Comparison of ENCODE assay signal across 16 cellular contexts in the genomic region with DNA sequence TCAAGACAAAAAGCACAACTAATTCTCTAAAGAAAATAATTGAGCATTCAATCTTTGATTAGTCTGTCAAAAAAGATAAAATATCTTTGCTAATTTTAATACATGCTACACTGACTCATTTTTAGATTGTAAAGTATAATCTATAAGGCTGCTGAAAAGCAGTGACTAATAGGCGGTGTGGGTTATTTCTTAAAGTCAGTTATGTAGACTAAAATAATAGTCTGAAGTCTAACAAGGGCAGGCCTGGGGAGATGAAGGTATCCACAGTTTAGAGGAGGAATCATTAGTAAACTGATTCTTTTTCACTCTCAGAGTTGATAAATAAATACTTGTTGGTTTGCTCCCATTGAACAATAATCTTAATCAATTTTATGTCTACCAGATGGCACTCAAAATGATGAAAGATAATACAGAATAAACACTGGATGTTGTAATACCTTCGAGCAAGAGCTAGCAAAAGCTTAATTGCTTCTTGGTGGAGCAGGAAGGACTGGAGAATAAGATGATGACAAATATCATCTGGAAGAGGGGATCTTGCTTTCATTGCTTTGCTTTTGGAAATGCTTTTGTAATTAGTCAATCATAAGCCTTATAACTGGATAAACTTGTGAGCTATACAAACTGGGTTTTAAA.
DNase-seq lines count a peak whose midpoint lies in the region; ATAC-seq and TF ChIP-seq lines count a peak whose summit lies in the region.
"Had no signal": no experiment of that assay in that cellular context is flagged by ENCODE, and none has a peak within 500 bp of the region (broad histone marks: within the 10 kb centered on the region; RNA-seq: fewer than 3 reads in every experiment).

No MANE protein-coding gene starts in this region.

- DNase-seq in A673 (ENCODE audit: low spot score) (peak; percentile 2), ELR (ENCODE audit: low read depth) (peak; percentile 58), NCI-H2029 (lab: John Stamatoyannopoulos, UW) (peak; percentile 93), immature natural killer cell (no peak), esophagus squamous epithelium (lab: John Stamatoyannopoulos, UW) (no peak)
- DNase-seq: aorta, heart left ventricle, natural killer cell, NCI-H187, sigmoid colon, stomach had no signal

- ATAC-seq in HG03175 (IDR thresholded peaks at IDR 0.05; ENCODE audit: unreplicated experiment) (no peak), GM18873 (IDR thresholded peaks at IDR 0.05; ENCODE audit: low FRiP score, unreplicated experiment) (no peak)
- ATAC-seq: heart left ventricle, natural killer cell, Panc1 had no signal

- no peaks in the 10 kb centered on the region for H3K9me3 Mint-ChIP-seq in immature natural killer cell
- H3K9me3 Mint-ChIP-seq: natural killer cell had no signal

- no peaks in the 10 kb centered on the region for H3K27me3 ChIP-seq in A673 (replicated peaks; ENCODE audit: insufficient read depth, low read depth, low read length, poor library complexity)
- H3K27me3 ChIP-seq in endocrine pancreas (ENCODE audit: control insufficient read depth, insufficient read depth, low read length), result no peaks in the 10 kb centered on the region
- H3K27me3 ChIP-seq in esophagus squamous epithelium, result no peaks in the 10 kb centered on the region
- H3K27me3 ChIP-seq: heart left ventricle, sigmoid colon, stomach had no signal

- no peaks in the 10 kb centered on the region for H3K36me3 ChIP-seq in A673 (ENCODE audit: insufficient read depth, low read length, poor library complexity, severe bottlenecking)
- H3K36me3 ChIP-seq in endocrine pancreas (ENCODE audit: control insufficient read depth, insufficient read depth, low read length), result no peaks in the 10 kb centered on the region
- peaks cover 0 to 6% (median 0%) of the 10 kb centered on the region in 3 donors for H3K36me3 ChIP-seq in esophagus squamous epithelium
- H3K36me3 ChIP-seq: sigmoid colon, stomach had no signal

- POLR2A ChIA-PET in A673 (lab: Charles Lee; ENCODE audit: low non-redundant PET), result no interaction called here

- H3K4me3 ChIP-seq in A673 (ENCODE audit: low read depth, low read length, poor library complexity, severe bottlenecking) (no peak overlapping the region), endocrine pancreas (ENCODE audit: control insufficient read depth, insufficient read depth, low read length) (peak overlapping the region; percentile 20), esophagus squamous epithelium (no peak overlapping the region)
- H3K4me3 ChIP-seq: heart left ventricle, sigmoid colon, stomach had no signal

- 35 to 56% methylated on average over 2 of the region's 2 CpGs for WGBS in esophagus squamous epithelium, 2 donors

- TF ChIP-seq CTCF in A673 (conservative IDR thresholded peaks at IDR 0.05; ENCODE audit: low read depth, low read length) (no peak), esophagus squamous epithelium (IDR thresholded peaks at IDR 0.05) (no peak)

- intact Hi-C loops in A673 (cut with micrococcal nuclease; ENCODE audit: unreplicated experiment), result no loop called here
- intact Hi-C loops in esophagus squamous epithelium (cut with DNase I), result no loop called here

- CTCF ChIA-PET in A673 (lab: Charles Lee), result no interaction called here

- H3K4me3 Mint-ChIP-seq in immature natural killer cell, result no peak overlapping the region
- H3K4me3 Mint-ChIP-seq: natural killer cell had no signal

- H3K36me3 Mint-ChIP-seq in immature natural killer cell, result no peaks in the 10 kb centered on the region
- H3K36me3 Mint-ChIP-seq: natural killer cell had no signal

- H3K9me3 ChIP-seq in A673 (ENCODE audit: low read depth, low read length, poor library complexity, severe bottlenecking), result no peaks in the 10 kb centered on the region
- no peaks in the 10 kb centered on the region for H3K9me3 ChIP-seq in endocrine pancreas (ENCODE audit: control insufficient read depth, low read length)
- H3K9me3 ChIP-seq in esophagus squamous epithelium, result no peaks in the 10 kb centered on the region
- H3K9me3 ChIP-seq: heart left ventricle, sigmoid colon, stomach had no signal

- no TSS peak for BruUV-seq in A673 (replicated peaks; lab: Mats Ljungman, UMichigan)

- H3K9ac ChIP-seq in endocrine pancreas (ENCODE audit: control insufficient read depth, insufficient read depth, low read length), result no peak overlapping the region

- H3K4me1 Mint-ChIP-seq in immature natural killer cell, result no peaks in the 10 kb centered on the region
- H3K4me1 Mint-ChIP-seq: natural killer cell had no signal

- H3K27me3 Mint-ChIP-seq in immature natural killer cell (ENCODE audit: low read depth in 3 of 3), result peaks cover 0 to 2% (median 1%) of the 10 kb centered on the region in 3 donors

- H3K4me1 ChIP-seq in A673 (ENCODE audit: insufficient read depth, low read length, poor library complexity, severe bottlenecking) (no peaks in the 10 kb centered on the region), endocrine pancreas (ENCODE audit: control insufficient read depth, insufficient read depth, low read length) (no peaks in the 10 kb centered on the region), esophagus squamous epithelium (peaks cover 0 to 10% (median 0%) of the 10 kb centered on the region in 3 donors)
- H3K4me1 ChIP-seq: heart left ventricle, sigmoid colon, stomach had no signal

- no peak for TF ChIP-seq POLR2A in esophagus squamous epithelium (IDR thresholded peaks at IDR 0.05)

- no peak overlapping the region for H3K27ac Mint-ChIP-seq in immature natural killer cell
- H3K27ac Mint-ChIP-seq: natural killer cell had no signal

- H3K27ac ChIP-seq in A673 (ENCODE audit: low read depth, low read length, poor library complexity, severe bottlenecking) (no peak overlapping the region), esophagus squamous epithelium (no peak overlapping the region)
- H3K27ac ChIP-seq: C4-2B, heart left ventricle, sigmoid colon, stomach had no signal

Comparison
In these comparisons a context has a peak if more than half of its experiments do, and no peak if none do; other contexts are left out.
1. DNase-seq: peak in A673 (single experiment), ELR (single experiment) and NCI-H2029 (single experiment); none in immature natural killer cell (0 of 3) and esophagus squamous epithelium (single experiment).